ENCODE assay signal across 8 cellular contexts in the genomic region with DNA sequence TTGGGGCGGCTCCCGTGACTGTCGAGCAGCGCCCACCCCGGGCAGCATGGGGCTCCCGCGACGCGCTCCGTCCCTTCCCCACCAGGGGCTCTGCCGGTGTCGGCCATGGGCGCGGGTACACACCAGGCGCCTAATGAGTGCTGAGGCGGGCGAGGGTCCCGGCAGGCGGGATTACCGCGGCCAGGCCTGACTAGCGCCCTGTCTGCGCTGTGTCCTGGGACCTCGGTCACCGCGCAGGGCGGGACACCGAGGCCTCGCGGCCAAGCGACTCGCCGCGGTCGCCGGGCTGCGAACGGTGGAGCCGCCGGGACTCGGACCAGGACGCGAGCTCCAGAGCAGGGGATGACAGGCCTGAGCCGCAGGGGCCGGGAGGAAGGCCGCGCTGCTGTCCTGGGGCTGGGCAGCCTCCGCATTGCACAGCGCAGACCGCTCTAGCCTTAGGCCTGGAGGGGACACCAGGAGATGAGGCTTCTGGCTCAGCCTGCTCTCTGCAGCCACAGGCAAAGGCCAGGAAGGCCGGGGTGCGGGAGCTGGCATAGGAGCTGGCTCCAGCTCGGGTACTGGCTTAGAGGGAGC. TPM values are rescaled to one million over a fixed set of nuclear protein-coding genes. Genes with fewer than 3 reads are reported as not detected.
A peak's percentile ranks its signal among the peaks of the same experiment; 100 is the strongest.
DNase-seq lines count a peak whose midpoint lies in the region; ATAC-seq and TF ChIP-seq lines count a peak whose summit lies in the region.

No MANE protein-coding gene starts in this region.

- TF ChIP-seq EP300 in ovary (IDR thresholded peaks at IDR 0.05): no peak

- H3K4me3 Mint-ChIP-seq in activated B cell treated with CpG ODN at 0.5 μM for 24 hours: peak overlapping the region; percentile 72

- peaks cover 39% of the 10 kb centered on the region for H3K36me3 Mint-ChIP-seq in activated B cell treated with CpG ODN at 0.5 μM for 24 hours (ENCODE audit: low read depth)

- no peaks in the 10 kb centered on the region for H3K36me3 ChIP-seq in ovary

- WGBS in ovary, 3 donors: 1 to 2% (median 2%) methylated on average over 45 to 53 of the region's 53 CpGs

- no peak overlapping the region for H3K27ac Mint-ChIP-seq in activated B cell treated with CpG ODN at 0.5 μM for 24 hours

- no peak for TF ChIP-seq POLR2A in ovary (IDR thresholded peaks at IDR 0.05)

- TF ChIP-seq CTCF in AG04450 (IDR thresholded peaks at IDR 0.05; ENCODE audit: low read depth, low read length) (no peak), activated B cell treated with CpG ODN at 0.5 μM for 24 hours (IDR thresholded peaks at IDR 0.05) (no peak), ovary (IDR thresholded peaks at IDR 0.05) (no peak)

- H3K4me3 ChIP-seq in AG04450 (ENCODE audit: low read depth, low read length) (peak overlapping the region; percentile 76), ovary (peak overlapping the region; percentile 68)

- CTCF ChIA-PET in AG04450 (lab: Charles Lee) (interaction anchor here (0.6 to 2.3 kb wide), 8 partner anchors 9 to 306 kb away, joined by 3 to 7 read pairs (median 4); no protein-coding TSS in a partner anchor), activated B cell treated with CpG ODN at 0.5 μM for 24 hours (lab: Charles Lee) (interaction anchor here (0.9 to 4.0 kb wide), 7 partner anchors 13 to 56 kb away, joined by 3 to 22 read pairs (median 3); a partner anchor contains a TSS)

- intact Hi-C loops in activated B cell treated with CpG ODN at 0.5 μM for 24 hours (cut with micrococcal nuclease): loop anchor here (1.0 to 5.0 kb wide), 5 partner anchors 14 to 41 kb away; a partner anchor contains a TSS
- intact Hi-C loops in ovary (cut with DNase I): no loop called here

- H3K27ac ChIP-seq in AG04450 (ENCODE audit: low read depth, low read length) (no peak overlapping the region), ovary (peak overlapping the region in 1 of 2 donors; percentile 27)

- POLR2A ChIA-PET in AG04450 (lab: Yijun Ruan, JAX): interaction anchor here (0.6 to 2.4 kb wide), 23 partner anchors 8 to 619 kb away, joined by 3 to 17 read pairs (median 4); a partner anchor contains a TSS
- POLR2A ChIA-PET in activated B cell treated with CpG ODN at 0.5 μM for 24 hours (lab: Charles Lee): interaction anchor here (0.6 to 6.5 kb wide), 33 partner anchors 8 to 598 kb away, joined by 3 to 132 read pairs (median 4); a partner anchor contains a TSS

- no peaks in the 10 kb centered on the region for H3K9me3 Mint-ChIP-seq in activated B cell treated with CpG ODN at 0.5 μM for 24 hours

- no peaks in the 10 kb centered on the region for H3K27me3 Mint-ChIP-seq in activated B cell treated with CpG ODN at 0.5 μM for 24 hours

- no peak for DNase-seq in AG04450 (ENCODE audit: low read depth, low spot score)
- no peak for DNase-seq in activated B cell treated with CpG ODN at 0.5 μM for 24 hours
- peak; percentile 24 for DNase-seq in foreskin melanocyte
- peak in 2 of 5 donors; percentile 54 to 57 for DNase-seq in ovary
- DNase-seq in T-helper 9 cell: no peak
- no peak for DNase-seq in amniotic stem cell (lab: John Stamatoyannopoulos, UW)

- H3K27me3 ChIP-seq in AG04450 (ENCODE audit: control insufficient read depth, insufficient read depth, low read length) (no peaks in the 10 kb centered on the region), ovary (no peaks in the 10 kb centered on the region)

- peaks cover 15% of the 10 kb centered on the region for H3K4me1 ChIP-seq in ovary (ENCODE audit: insufficient read depth)

- no peaks in the 10 kb centered on the region; the same call in 1 of the 2 replicates for H3K9me3 ChIP-seq in AG04450 (ENCODE audit: control insufficient read depth, insufficient read depth, low read length)
- H3K9me3 ChIP-seq in ovary: no peaks in the 10 kb centered on the region

- ATAC-seq in GM18861 (IDR thresholded peaks at IDR 0.05; ENCODE audit: unreplicated experiment) (peak; percentile 9), HG03108 (IDR thresholded peaks at IDR 0.05; ENCODE audit: unreplicated experiment) (peak; percentile 25), activated B cell treated with CpG ODN at 0.5 μM for 24 hours (ENCODE audit: low read depth) (peak; percentile 8)

- H3K4me1 Mint-ChIP-seq in activated B cell treated with CpG ODN at 0.5 μM for 24 hours: peaks cover 39% of the 10 kb centered on the region

RNA-seq across cellular contexts. Expression of a gene that starts 14.1 kb away (rescaled TPM):
- not detected in 2 replicates for polyA plus RNA-seq in AG04450 (2011; rRNA removed)
- polyA minus RNA-seq in AG04450 (2011; rRNA and poly(A)+ RNA removed): not detected in 2 replicates
- total RNA-seq in activated B cell treated with CpG ODN at 0.5 μM for 24 hours: 13.7 and 15.9 TPM in 2 replicates
- 10 to 100 TPM in 2 of 7 donors, 1 to 10 TPM in 5; 1.4 to 45.4 (median 4.5) TPM for total RNA-seq in ovary
- polyA plus RNA-seq in ovary: 10 to 100 TPM in 1 of 2 donors, 1 to 10 TPM in 1; 2.4 to 15.2 TPM

RNA-seq across cellular contexts. Expression of a gene that starts 16.3 kb away (rescaled TPM):
- polyA plus RNA-seq in AG04450 (2011; rRNA removed): 2.8 and 3.6 TPM in 2 replicates
- 1.3 and 2.6 TPM in 2 replicates for polyA minus RNA-seq in AG04450 (2011; rRNA and poly(A)+ RNA removed)
- total RNA-seq in activated B cell treated with CpG ODN at 0.5 μM for 24 hours: 1.5 and 2.2 TPM in 2 replicates
- total RNA-seq in ovary: 10 to 100 TPM in 5 of 7 donors, 1 to 10 TPM in 2; 5.2 to 23.4 (median 13.1) TPM
- 10 to 100 TPM in 1 of 2 donors, 1 to 10 TPM in 1; 2.9 to 15.0 TPM for polyA plus RNA-seq in ovary

RNA-seq across cellular contexts. Expression of a gene that starts 19.7 kb away (rescaled TPM):
- polyA plus RNA-seq in AG04450 (2011; rRNA removed) (not detected in 2 replicates), ovary (10 to 100 TPM in 1 of 2 donors, 1 to 10 TPM in 1; 1.6 to 33.4 TPM)
- polyA minus RNA-seq in AG04450 (2011; rRNA and poly(A)+ RNA removed): not detected in 2 replicates
- total RNA-seq in activated B cell treated with CpG ODN at 0.5 μM for 24 hours (not detected in 2 replicates), ovary (10 to 100 TPM in 3 of 7 donors, 1 to 10 TPM in 4; 1.8 to 59.3 (median 8.3) TPM)

RNA-seq across cellular contexts. Expression of a gene that starts 29.4 kb away (rescaled TPM):
- polyA plus RNA-seq in AG04450 (2011; rRNA removed) (not detected in 2 replicates), ovary (under 1 TPM in 1 of 2 donors, not detected in 1; 0.36 TPM)
- polyA minus RNA-seq in AG04450 (2011; rRNA and poly(A)+ RNA removed): not detected in 2 replicates
- total RNA-seq in activated B cell treated with CpG ODN at 0.5 μM for 24 hours (5.3 and 6.9 TPM in 2 replicates), ovary (1 to 10 TPM in 1 of 7 donors, under 1 TPM in 1, not detected in 5; 0.23 to 3.0 TPM)

RNA-seq across cellular contexts. Expression of a gene that starts 35.7 kb away (rescaled TPM):
- not detected in 2 replicates for polyA plus RNA-seq in AG04450 (2011; rRNA removed)
- not detected in 2 replicates for polyA minus RNA-seq in AG04450 (2011; rRNA and poly(A)+ RNA removed)
- total RNA-seq in activated B cell treated with CpG ODN at 0.5 μM for 24 hours: not detected in 2 replicates
- total RNA-seq in ovary: not detected
- not detected for polyA plus RNA-seq in ovary
